26 cellular contexts compared by ENCODE assay signal in the genomic region with DNA sequence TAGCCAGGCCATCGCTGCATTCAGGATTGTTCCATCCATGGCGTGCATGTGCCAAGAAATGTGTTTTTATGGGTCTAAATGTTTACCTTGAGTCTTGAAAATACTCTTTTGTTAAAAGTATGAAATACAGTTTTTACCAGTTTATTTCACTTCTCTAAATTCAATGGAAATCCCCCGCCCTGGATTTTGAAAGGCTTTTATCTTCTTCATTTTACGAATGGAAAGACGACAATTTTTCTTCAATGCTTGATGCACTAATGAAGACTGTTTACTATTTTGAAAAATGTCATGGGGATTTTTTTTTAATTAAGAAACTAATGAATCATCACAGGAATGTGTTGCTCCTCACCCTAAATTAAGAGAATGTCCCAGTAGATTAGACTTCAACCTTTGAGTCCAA.
"Had no signal": no experiment of that assay in that cellular context is flagged by ENCODE, and none has a peak within 500 bp of the region (broad histone marks: within the 10 kb centered on the region; RNA-seq: fewer than 3 reads in every experiment).

No MANE protein-coding gene starts in this region.

- H3K27me3 Mint-ChIP-seq: activated naive CD8-positive, alpha-beta T cell had no signal

- H3K4me3 Mint-ChIP-seq: activated CD4-positive, alpha-beta T cell treated with anti-CD3 and anti-CD28 coated beads, Interleukin-2, amount 10 ng/mL, durations not matched to agents 24 days and 14 days; activated CD8-positive, alpha-beta memory T cell treated with anti-CD3 and anti-CD28 coated beads, Interleukin-2, amount 10 ng/mL, durations not matched to agents 7 days and 5 days; activated naive CD8-positive, alpha-beta T cell; activated T-cell treated with anti-CD3 and anti-CD28 coated beads, Interleukin-2, amount 50 U/mL, for 24 hours; T-helper 1 cell treated with Interleukin-12 subunit alpha and Interleukin-12 subunit beta and Interleukin-4 antibody, amounts not matched to agents 30 μg/mL and 1 μg/mL, for 36 hours; WTC11 had no signal

- H3K27ac ChIP-seq: RWPE1, SJSA1 had no signal

- H3K4me3 ChIP-seq: MG63, SJSA1 had no signal

- H3K36me3 ChIP-seq: MG63, SJSA1 had no signal

- ATAC-seq: activated CD8-positive, alpha-beta memory T cell treated with anti-CD3 and anti-CD28 coated beads, Interleukin-2, amount 10 ng/mL, durations not matched to agents 7 days and 5 days; Panc1; SK-N-SH treated with all-trans-retinoic acid at 6 μM for 48 hours; WTC11 had no signal

- H3K9me3 ChIP-seq: MG63 had no signal

- H3K27ac Mint-ChIP-seq: activated CD4-positive, alpha-beta T cell treated with anti-CD3 and anti-CD28 coated beads, Interleukin-2, amount 10 ng/mL, durations not matched to agents 24 days and 14 days; activated CD8-positive, alpha-beta memory T cell treated with anti-CD3 and anti-CD28 coated beads, Interleukin-2, amount 10 ng/mL, durations not matched to agents 7 days and 5 days; activated naive CD8-positive, alpha-beta T cell; activated T-cell treated with anti-CD3 and anti-CD28 coated beads, Interleukin-2, amount 50 U/mL, for 24 hours; T-helper 1 cell treated with Interleukin-12 subunit alpha and Interleukin-12 subunit beta and Interleukin-4 antibody, amounts not matched to agents 30 μg/mL and 1 μg/mL, for 36 hours; WTC11 had no signal

- H3K36me3 Mint-ChIP-seq: activated CD8-positive, alpha-beta memory T cell treated with anti-CD3 and anti-CD28 coated beads, Interleukin-2, amount 10 ng/mL, durations not matched to agents 7 days and 5 days; activated naive CD8-positive, alpha-beta T cell; WTC11 had no signal

- H3K4me1 ChIP-seq: SJSA1 had no signal

- H3K27me3 ChIP-seq: MG63, SJSA1 had no signal

- H3K9me3 Mint-ChIP-seq: activated CD4-positive, alpha-beta T cell treated with anti-CD3 and anti-CD28 coated beads, Interleukin-2, amount 10 ng/mL, durations not matched to agents 24 days and 14 days; activated T-cell treated with anti-CD3 and anti-CD28 coated beads, Interleukin-2, amount 50 U/mL, for 24 hours; T-helper 1 cell treated with Interleukin-12 subunit alpha and Interleukin-12 subunit beta and Interleukin-4 antibody, amounts not matched to agents 30 μg/mL and 1 μg/mL, for 36 hours; WTC11 had no signal

- DNase-seq: activated CD4-positive, alpha-beta T cell treated with anti-CD3 and anti-CD28 coated beads for 1 hour; activated CD4-positive, alpha-beta T cell treated with anti-CD3 and anti-CD28 coated beads, Interleukin-2, amount 10 ng/mL, durations not matched to agents 24 days and 14 days; activated CD4-positive, alpha-beta T cell treated with anti-CD3 and anti-CD28 coated beads, Interleukin-2, amount 50 U/mL, for 48 hours; activated CD8-positive, alpha-beta memory T cell treated with anti-CD3 and anti-CD28 coated beads, Interleukin-2, amount 10 ng/mL, durations not matched to agents 7 days and 5 days; activated effector memory CD4-positive, alpha-beta T cell treated with anti-CD3 and anti-CD28 coated beads, Interleukin-2, amount 50 U/mL, for 16 hours; activated naive CD4-positive, alpha-beta T cell treated with Interleukin-2 at 50 U/mL for 16 hours; activated T-cell treated with anti-CD3 and anti-CD28 coated beads, Interleukin-2, amount 50 U/mL, for 24 hours; cerebellar nuclear complex; MG63; NCI-H1105; NCI-H1436; NCI-H1694 treated with DMSO at 0.1 percent for 48 hours; NCI-H2081; NCI-H510A treated with DMSO at 0.1 percent for 48 hours; NCI-H69; NK-92 treated with Interleukin-12 subunit alpha and Interleukin-12 subunit beta, amount 100 ng/mL, for 24 hours; OCI-M1; Right ventricle myocardium superior; SW 1271 had no signal
